27 cellular contexts compared by ENCODE assay signal in the genomic region with DNA sequence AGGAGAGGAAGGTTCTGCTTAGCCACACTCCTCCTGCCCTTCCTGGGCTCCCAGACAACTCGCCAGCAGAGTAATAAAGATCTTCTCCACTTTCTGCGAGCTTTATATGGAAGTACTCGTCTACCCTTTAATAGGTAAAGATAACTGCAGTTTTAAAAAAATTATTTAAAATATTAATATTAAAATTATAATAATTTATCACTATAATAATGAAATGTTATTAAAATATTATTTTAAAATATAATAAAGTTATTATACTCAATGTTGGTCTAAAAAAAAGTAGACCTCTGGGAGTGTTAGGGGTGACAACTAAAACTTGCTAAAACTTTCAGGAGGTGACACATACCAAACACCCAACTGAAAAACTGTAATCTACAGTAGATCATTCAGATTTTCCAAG.
"Had no signal": no experiment of that assay in that cellular context is flagged by ENCODE, and none has a peak within 500 bp of the region (broad histone marks: within the 10 kb centered on the region; RNA-seq: fewer than 3 reads in every experiment).

No MANE protein-coding gene starts in this region.

- H3K27me3 ChIP-seq: colonic mucosa, esophagus muscularis mucosa, gastrocnemius medialis, gastroesophageal sphincter, hepatocyte had no signal

- H3K27me3 Mint-ChIP-seq: dendritic cell treated with granulocyte-macrophage colony-stimulating factor and Interleukin-4, amounts not matched to agents 40 ng/mL and 50 ng/mL, for 4 days had no signal

- H3K4me2 ChIP-seq: hepatocyte had no signal

- H3K4me3 Mint-ChIP-seq: dendritic cell treated with granulocyte-macrophage colony-stimulating factor and Interleukin-4, amounts not matched to agents 40 ng/mL and 50 ng/mL, for 4 days; effector memory CD8-positive, alpha-beta T cell; endodermal cell had no signal

- H3K27ac ChIP-seq: colonic mucosa, coronary artery, dorsolateral prefrontal cortex, epithelial cell of prostate, esophagus muscularis mucosa, esophagus squamous epithelium, foreskin keratinocyte, gastrocnemius medialis, gastroesophageal sphincter, heart left ventricle, heart right ventricle, hepatocyte had no signal

- ATAC-seq: effector memory CD8-positive, alpha-beta T cell; esophagus mucosa; foreskin keratinocyte; gastrocnemius medialis; gastroesophageal sphincter; heart left ventricle; heart right ventricle had no signal

- H3K27ac Mint-ChIP-seq: dendritic cell treated with granulocyte-macrophage colony-stimulating factor and Interleukin-4, amounts not matched to agents 40 ng/mL and 50 ng/mL, for 4 days; effector memory CD8-positive, alpha-beta T cell; endodermal cell had no signal

- H3K4me1 Mint-ChIP-seq: endodermal cell had no signal

- H2AFZ ChIP-seq: hepatocyte had no signal

- FAIRE-seq: colon, endothelial cell of umbilical vein had no signal

- H3K4me3 ChIP-seq: colonic mucosa, coronary artery, dorsolateral prefrontal cortex, esophagus muscularis mucosa, esophagus squamous epithelium, gastrocnemius medialis, gastroesophageal sphincter, heart left ventricle, heart right ventricle, hepatocyte had no signal

- DNase-seq: colonic mucosa; cortex of kidney; dermis blood vessel endothelial cell; dorsolateral prefrontal cortex; effector CD4-positive, alpha-beta T cell; effector CD8-positive, alpha-beta T cell; effector memory CD4-positive, alpha-beta T cell; effector memory CD8-positive, alpha-beta T cell; endodermal cell; erythroblast; esophagus squamous epithelium; foreskin fibroblast; foreskin keratinocyte; foreskin melanocyte; gastrocnemius medialis; glutamatergic neuron; heart left ventricle; heart right ventricle had no signal

- H3K9me3 ChIP-seq: colonic mucosa, esophagus muscularis mucosa, esophagus squamous epithelium, gastrocnemius medialis, gastroesophageal sphincter, heart left ventricle, heart right ventricle had no signal

- H3K4me1 ChIP-seq: colonic mucosa, esophagus muscularis mucosa, esophagus squamous epithelium, foreskin keratinocyte, gastrocnemius medialis, gastroesophageal sphincter, heart left ventricle, heart right ventricle had no signal

- H3K36me3 ChIP-seq: colonic mucosa, esophagus muscularis mucosa, esophagus squamous epithelium, gastrocnemius medialis, gastroesophageal sphincter, heart left ventricle, heart right ventricle had no signal

- H3K9me3 Mint-ChIP-seq: dendritic cell treated with granulocyte-macrophage colony-stimulating factor and Interleukin-4, amounts not matched to agents 40 ng/mL and 50 ng/mL, for 4 days; effector memory CD8-positive, alpha-beta T cell; endodermal cell had no signal

- H3K79me2 ChIP-seq: hepatocyte had no signal
